8 cellular contexts compared by ENCODE assay signal in genomic region chr4:54227261-54228063, GRCh38. TPM values are rescaled to one million over a fixed set of nuclear protein-coding genes. Genes with fewer than 3 reads are reported as not detected.
A peak's percentile ranks its signal among the peaks of the same experiment; 100 is the strongest.
DNase-seq lines count a peak whose midpoint lies in the region; ATAC-seq and TF ChIP-seq lines count a peak whose summit lies in the region.

No MANE protein-coding gene starts in this region.

- H3K4me1 ChIP-seq in DOHH2 (ENCODE audit: control insufficient read depth, low read length): peaks cover 16% of the 10 kb centered on the region
- peaks cover 0 to 59% of the 10 kb centered on the region in 2 donors for H3K4me1 ChIP-seq in right atrium auricular region
- H3K4me1 ChIP-seq in sigmoid colon: peaks cover 0 to 60% (median 57%) of the 10 kb centered on the region in 4 donors

- ATAC-seq in HG03432 (IDR thresholded peaks at IDR 0.05; ENCODE audit: unreplicated experiment): peak; percentile 9
- no peak for ATAC-seq in GM19397 (IDR thresholded peaks at IDR 0.05; ENCODE audit: unreplicated experiment)

- H3K36me3 Mint-ChIP-seq in activated T-helper 2 cell treated with anti-CD3 and anti-CD28 coated beads, Interferon-gamma antibody, Interleukin-2, Interleukin-4, amounts not matched to agents 10 μg/mL and 5 μg/mL and 100 μg/mL, durations not matched to agents 14 hours and 24 hours and 36 hours (ENCODE audit: low read depth): no peaks in the 10 kb centered on the region

- no peak overlapping the region for H3K27ac ChIP-seq in DOHH2 (ENCODE audit: low read depth, low read length)
- peak overlapping the region; percentile 46 to 75 for H3K27ac ChIP-seq in right atrium auricular region
- peak overlapping the region; percentile 64 to 75 (median 66) for H3K27ac ChIP-seq in sigmoid colon

- H3K27me3 Mint-ChIP-seq in activated T-helper 2 cell treated with anti-CD3 and anti-CD28 coated beads, Interferon-gamma antibody, Interleukin-2, Interleukin-4, amounts not matched to agents 10 μg/mL and 5 μg/mL and 100 μg/mL, durations not matched to agents 14 hours and 24 hours and 36 hours (ENCODE audit: low read depth): peaks cover 87% of the 10 kb centered on the region

- TF ChIP-seq CTCF in DOHH2 (IDR thresholded peaks at IDR 0.05; ENCODE audit: low read depth, low read length, poor library complexity, severe bottlenecking) (no peak), right atrium auricular region (IDR thresholded peaks at IDR 0.05) (no peak), sigmoid colon (IDR thresholded peaks at IDR 0.05) (no peak)

- H3F3A ChIP-seq in DOHH2 (ENCODE audit: control insufficient read depth, insufficient read depth): no peaks in the 10 kb centered on the region

- whole genome bisulfite sequencing in sigmoid colon, 2 donors: 3 to 6% methylated on average over 36 of the region's 36 CpGs

- peaks cover 20% of the 10 kb centered on the region for H3K4me1 Mint-ChIP-seq in activated T-helper 2 cell treated with anti-CD3 and anti-CD28 coated beads, Interferon-gamma antibody, Interleukin-2, Interleukin-4, amounts not matched to agents 10 μg/mL and 5 μg/mL and 100 μg/mL, durations not matched to agents 14 hours and 24 hours and 36 hours (ENCODE audit: low read depth)

- no peaks in the 10 kb centered on the region for H3K36me3 ChIP-seq in DOHH2 (ENCODE audit: control insufficient read depth, low read length)
- H3K36me3 ChIP-seq in right atrium auricular region: no peaks in the 10 kb centered on the region
- no peaks in the 10 kb centered on the region for H3K36me3 ChIP-seq in sigmoid colon

- no peak overlapping the region for H3K27ac Mint-ChIP-seq in activated T-helper 2 cell treated with anti-CD3 and anti-CD28 coated beads, Interferon-gamma antibody, Interleukin-2, Interleukin-4, amounts not matched to agents 10 μg/mL and 5 μg/mL and 100 μg/mL, durations not matched to agents 14 hours and 24 hours and 36 hours

- TF ChIP-seq EP300 in sigmoid colon (IDR thresholded peaks at IDR 0.05): no peak

- no peaks in the 10 kb centered on the region for H4K20me1 ChIP-seq in DOHH2 (ENCODE audit: control insufficient read depth, insufficient read depth, low read depth, low read length)

- TF ChIP-seq POLR2A in sigmoid colon (IDR thresholded peaks at IDR 0.05): no peak

- H3K9me2 ChIP-seq in DOHH2 (replicated peaks; ENCODE audit: control insufficient read depth, low read length): no peaks in the 10 kb centered on the region

- DNase-seq in activated T-helper 2 cell treated with anti-CD3 and anti-CD28 coated beads, Interferon-gamma antibody, Interleukin-2, Interleukin-4, amounts not matched to agents 10 μg/mL and 5 μg/mL and 100 μg/mL, durations not matched to agents 14 hours and 24 hours and 36 hours (ENCODE audit: low spot score): no peak
- DNase-seq in right atrium auricular region (ENCODE audit: low spot score) (peak; percentile 69), sigmoid colon (peak; percentile 72), NCI-H128 (lab: John Stamatoyannopoulos, UW; ENCODE audit: unreplicated experiment) (no peak), NCI-H2029 treated with DMSO at 0.1 percent for 48 hours (lab: John Stamatoyannopoulos, UW) (no peak)

- intact Hi-C loops in activated T-helper 2 cell treated with anti-CD3 and anti-CD28 coated beads, Interferon-gamma antibody, Interleukin-2, Interleukin-4, amounts not matched to agents 10 μg/mL and 5 μg/mL and 100 μg/mL, durations not matched to agents 14 hours and 24 hours and 36 hours (cut with micrococcal nuclease): loop anchor here (2.0 kb wide), 1 partner anchor 135 kb away; no protein-coding TSS in a partner anchor
- intact Hi-C loops in sigmoid colon (cut with DNase I): loop anchor here (5.0 kb wide), 1 partner anchor 1210 kb away; no protein-coding TSS in a partner anchor

- H3K4me3 Mint-ChIP-seq in activated T-helper 2 cell treated with anti-CD3 and anti-CD28 coated beads, Interferon-gamma antibody, Interleukin-2, Interleukin-4, amounts not matched to agents 10 μg/mL and 5 μg/mL and 100 μg/mL, durations not matched to agents 14 hours and 24 hours and 36 hours (ENCODE audit: low read depth): peak overlapping the region; percentile 51

- H3K4me3 ChIP-seq in DOHH2 (ENCODE audit: low read length) (peak overlapping the region; percentile 74), right atrium auricular region (peak overlapping the region; percentile 52 to 64), sigmoid colon (peak overlapping the region; percentile 15 to 45 (median 36))

- H3K4me2 ChIP-seq in DOHH2 (ENCODE audit: low read length): peak overlapping the region; percentile 89

- no peaks in the 10 kb centered on the region for H3K79me2 ChIP-seq in DOHH2 (ENCODE audit: control insufficient read depth, low read length)

- H3K9me3 ChIP-seq in DOHH2 (ENCODE audit: control insufficient read depth, insufficient read depth, low read length): no peaks in the 10 kb centered on the region
- no peaks in the 10 kb centered on the region for H3K9me3 ChIP-seq in right atrium auricular region
- H3K9me3 ChIP-seq in sigmoid colon: no peaks in the 10 kb centered on the region

- no peaks in the 10 kb centered on the region for H3K9me3 Mint-ChIP-seq in activated T-helper 2 cell treated with anti-CD3 and anti-CD28 coated beads, Interferon-gamma antibody, Interleukin-2, Interleukin-4, amounts not matched to agents 10 μg/mL and 5 μg/mL and 100 μg/mL, durations not matched to agents 14 hours and 24 hours and 36 hours

- H3K27me3 ChIP-seq in DOHH2 (ENCODE audit: control insufficient read depth, low read length) (peaks cover 62% of the 10 kb centered on the region), right atrium auricular region (peaks cover 17 to 36% of the 10 kb centered on the region in 2 donors), sigmoid colon (peaks cover 51 to 96% (median 88%) of the 10 kb centered on the region in 3 donors)

RNA-seq across cellular contexts. Expression of gene PDGFRA, which starts 1.6 kb away (rescaled TPM):
- total RNA-seq in activated T-helper 2 cell treated with anti-CD3 and anti-CD28 coated beads, Interferon-gamma antibody, Interleukin-2, Interleukin-4, amounts not matched to agents 10 μg/mL and 5 μg/mL and 100 μg/mL, durations not matched to agents 14 hours and 24 hours and 36 hours: not detected in 2 replicates
- total RNA-seq in right atrium auricular region: 10 to 100 TPM; 25.3 to 42.8 TPM
- total RNA-seq in sigmoid colon: 100 to 1,000 TPM; 170 to 222 (median 192) TPM
- polyA plus RNA-seq in sigmoid colon: 10 to 100 TPM in 1 of 3 donors, 1 to 10 TPM in 2; 3.2 to 25.1 (median 9.6) TPM

Comparison
In these comparisons a context has a peak if more than half of its experiments do, and no peak if none do; other contexts are left out.
1. DNase-seq: peak in right atrium auricular region (single experiment) and sigmoid colon (single experiment); none in activated T-helper 2 cell treated with anti-CD3 and anti-CD28 coated beads, Interferon-gamma antibody, Interleukin-2, Interleukin-4, amounts not matched to agents 10 μg/mL and 5 μg/mL and 100 μg/mL, durations not matched to agents 14 hours and 24 hours and 36 hours (single experiment), NCI-H128 (single experiment) and NCI-H2029 treated with DMSO at 0.1 percent for 48 hours (single experiment).
2. RNA of gene PDGFRA, which starts 1.6 kb away (total RNA-seq): 170 to 222 TPM in sigmoid colon and 25.3 to 42.8 TPM in right atrium auricular region; not detected in activated T-helper 2 cell treated with anti-CD3 and anti-CD28 coated beads, Interferon-gamma antibody, Interleukin-2, Interleukin-4, amounts not matched to agents 10 μg/mL and 5 μg/mL and 100 μg/mL, durations not matched to agents 14 hours and 24 hours and 36 hours; every median in the first group is over 10 times any median in the second.
3. Peak in every context shown above with its lines, with median percentiles within 50 percentile points of each other: H3K4me3 ChIP-seq.